Comparison of ENCODE assay signal across 1 cellular context in genomic region chr16:2104453-2104852, GRCh38. TPM values are rescaled to one million over a fixed set of nuclear protein-coding genes. Genes with fewer than 3 reads are reported as not detected.
"Had no signal": no experiment of that assay in that cellular context is flagged by ENCODE, and none has a peak within 500 bp of the region (broad histone marks: within the 10 kb centered on the region; RNA-seq: fewer than 3 reads in every experiment).

No MANE protein-coding gene starts in this region.

RNA-seq across cellular contexts. Expression of gene RAB26, which starts 44.0 kb away (rescaled TPM):
- total RNA-seq: mononuclear cell had no signal
